Comparison of ENCODE assay signal across 1 cellular context in genomic region chr15:40320931-40321371, GRCh38.
TF ChIP-seq lines count a peak whose summit lies in the region.

No MANE protein-coding gene starts in this region.

TF ChIP-seq in H1, 55 proteins besides CTCF, POLR2A, EP300 and RAD21:
- TF ChIP-seq FOSL1 (IDR thresholded peaks at IDR 0.05; ENCODE audit: insufficient read depth, low read depth, low read length) (no peak), HDAC6 (IDR thresholded peaks at IDR 0.05; ENCODE audit: low read depth, low read length) (no peak), YY1 (IDR thresholded peaks at IDR 0.05; ENCODE audit: low read depth, low read length) (peak; percentile 66; the same call in 1 of the 2 replicates), CBX8 (IDR thresholded peaks at IDR 0.05; ENCODE audit: borderline replicate concordance, low read depth, low read length) (no peak), JUND (IDR thresholded peaks at IDR 0.05; ENCODE audit: low read length) (no peak), NANOG (IDR thresholded peaks at IDR 0.05; ENCODE audit: insufficient read depth, low read depth, low read length, poor library complexity, severe bottlenecking) (peak; percentile 65), JUN (IDR thresholded peaks at IDR 0.05; ENCODE audit: low read depth, low read length) (no peak)
